ENCODE assay signal across 8 cellular contexts in the genomic region with DNA sequence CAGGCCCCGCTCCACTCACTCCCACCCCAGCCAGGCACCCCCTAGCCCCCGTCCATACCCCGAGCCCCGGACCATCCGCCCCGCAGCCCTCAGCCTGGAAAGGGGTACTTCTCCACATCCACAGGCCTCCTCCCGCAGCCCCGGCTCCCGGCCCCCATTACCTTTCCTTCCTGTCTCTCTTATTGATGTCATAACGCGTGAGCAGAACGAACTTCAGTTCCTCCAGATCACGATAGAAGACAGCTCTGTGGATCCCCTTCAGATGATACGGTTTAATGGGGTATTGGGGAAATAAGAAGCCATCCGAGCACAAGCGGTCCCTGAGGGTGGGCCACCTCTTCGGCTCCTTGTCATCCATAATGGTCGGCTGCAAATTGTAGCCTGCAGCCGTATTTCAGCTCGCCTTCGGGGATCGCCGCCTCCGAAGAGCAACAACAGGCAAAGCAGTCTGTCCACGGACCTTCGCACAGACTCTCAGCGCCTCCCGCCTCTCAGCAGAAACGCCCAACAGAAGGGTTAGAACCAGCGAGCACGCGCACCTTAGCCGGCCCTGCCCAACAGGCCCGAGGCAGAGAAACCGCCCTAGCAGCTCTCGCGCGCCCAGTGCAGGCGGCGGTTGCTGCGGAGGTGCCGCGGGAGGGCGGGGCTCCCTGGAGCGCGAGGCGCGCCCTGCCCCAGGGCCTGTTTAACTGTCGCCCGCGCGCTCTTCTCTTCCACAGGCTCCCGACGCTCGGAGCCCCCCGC. TPM values are rescaled to one million over a fixed set of nuclear protein-coding genes. Genes with fewer than 3 reads are reported as not detected.
DNase-seq lines count a peak whose midpoint lies in the region; ATAC-seq, FAIRE-seq and TF ChIP-seq lines count a peak whose summit lies in the region.
"Not testable (repeated sequence)": the region's sequence is repeated elsewhere in the genome, so short reads cannot be mapped to it uniquely, and the experiment has no call there.

A gene (minus strand): TSS at position 474 of the 744 bp plus-strand sequence. CDS start 116 bp downstream, at position 358.

- WGBS in lower leg skin, 2 donors, result 0% methylated on average over 19 to 22 of the region's 56 CpGs
- WGBS in small intestine, 3 donors, result 0 to 1% (median 0%) methylated on average over 22 to 31 of the region's 56 CpGs

- H3K27ac Mint-ChIP-seq in activated T-cell treated with anti-CD3 and anti-CD28 coated beads, Interleukin-2, amount 50 U/mL, for 72 hours, result peak within 1 kb of the TSS; percentile 98

- TF ChIP-seq POLR2A in GM19193 (IDR thresholded peaks at IDR 0.05; ENCODE audit: extremely low read depth, insufficient read depth, insufficient read length), result peak; percentile 35
- TF ChIP-seq POLR2A in lower leg skin (IDR thresholded peaks at IDR 0.05), result not testable (repeated sequence)

- not testable (repeated sequence) for H3K4me1 ChIP-seq in BE2C; NT2/D1 (ENCODE audit: insufficient read depth, insufficient read length); small intestine (ENCODE audit: control insufficient read depth in 2 of 2, insufficient read depth in 1 of 2, low read depth in 1 of 2, low read length in 1 of 2)

- peak within 1 kb of the TSS; percentile 84 to 85 for H3K27ac ChIP-seq in small intestine (ENCODE audit: low read depth in 1 of 2, low read length in 1 of 2)

- not testable (repeated sequence) for H3K4me1 Mint-ChIP-seq in activated T-cell treated with anti-CD3 and anti-CD28 coated beads, Interleukin-2, amount 50 U/mL, for 72 hours (ENCODE audit: low read depth)

- DNase-seq in BE2C; lower leg skin (ENCODE audit: low spot score in 2 of 2): not testable (repeated sequence)
- peak; percentile 6 for DNase-seq in NT2/D1 (ENCODE audit: low read depth, low spot score)
- DNase-seq in activated T-cell treated with anti-CD3 and anti-CD28 coated beads, Interleukin-2, amount 50 U/mL, for 72 hours, result peak; percentile 31 to 39
- DNase-seq in epithelial cell of esophagus (ENCODE audit: low read depth), result peak; percentile 41
- peak; percentile 55 for DNase-seq in small intestine

- not testable (repeated sequence) for TF ChIP-seq CTCF in BE2C (IDR thresholded peaks at IDR 0.05; ENCODE audit: low read depth, low read length); epithelial cell of esophagus (IDR thresholded peaks at IDR 0.05; ENCODE audit: insufficient read depth, low read depth, low read length, missing control alignments); lower leg skin (IDR thresholded peaks at IDR 0.05)

- not testable (repeated sequence) for H3K27me3 ChIP-seq in BE2C; NT2/D1 (ENCODE audit: insufficient read depth, insufficient read length); small intestine (ENCODE audit: control insufficient read depth in 2 of 2, insufficient read depth in 2 of 2, low read length in 2 of 2)

- H3K9me3 ChIP-seq in BE2C; NT2/D1 (ENCODE audit: insufficient read depth, low read length); small intestine (ENCODE audit: control insufficient read depth, low read depth): not testable (repeated sequence)

- peak within 1 kb of the TSS; percentile 95 to 99 for H3K4me3 Mint-ChIP-seq in activated T-cell treated with anti-CD3 and anti-CD28 coated beads, Interleukin-2, amount 50 U/mL, for 72 hours

- not testable (repeated sequence) for FAIRE-seq in small intestine (lab: Jason Lieb, UNC)

- not testable (repeated sequence) for H3K36me3 ChIP-seq in BE2C; NT2/D1 (ENCODE audit: insufficient read depth, insufficient read length, low read length); small intestine (ENCODE audit: control insufficient read depth in 2 of 2, insufficient read depth in 2 of 2, low read length in 2 of 2)

- H3K27me3 Mint-ChIP-seq in activated T-cell treated with anti-CD3 and anti-CD28 coated beads, Interleukin-2, amount 50 U/mL, for 72 hours (ENCODE audit: low read depth), result peaks cover 27% of the 10 kb centered on the region

- peak within 1 kb of the TSS; percentile 68 for H3K4me3 ChIP-seq in BE2C (ENCODE audit: low read depth, low read length)
- peak within 1 kb of the TSS; percentile 71 for H3K4me3 ChIP-seq in NT2/D1 (ENCODE audit: insufficient read length, low read depth)
- peak within 1 kb of the TSS; percentile 76 for H3K4me3 ChIP-seq in epithelial cell of esophagus (ENCODE audit: low read length)
- peak within 1 kb of the TSS; percentile 52 for H3K4me3 ChIP-seq in lower leg skin (ENCODE audit: low read depth, poor library complexity, severe bottlenecking)
- peak within 1 kb of the TSS; percentile 45 to 55 for H3K4me3 ChIP-seq in small intestine (ENCODE audit: low read depth in 1 of 2, low read length in 2 of 2)

- ATAC-seq in HG03025 (IDR thresholded peaks at IDR 0.05; ENCODE audit: low FRiP score, unreplicated experiment), result peak; percentile 86
- ATAC-seq in activated T-cell treated with anti-CD3 and anti-CD28 coated beads, Interleukin-2, amount 50 U/mL, for 72 hours (replicated peaks in 1 of 2), result peak; percentile 93 to 94

- H3K9me3 Mint-ChIP-seq in activated T-cell treated with anti-CD3 and anti-CD28 coated beads, Interleukin-2, amount 50 U/mL, for 72 hours, result not testable (repeated sequence)

- H3K36me3 Mint-ChIP-seq in activated T-cell treated with anti-CD3 and anti-CD28 coated beads, Interleukin-2, amount 50 U/mL, for 72 hours (ENCODE audit: insufficient read depth in 2 of 2), result not testable (repeated sequence)

- intact Hi-C loops in lower leg skin (cut with DNase I; ENCODE audit: low total_unique reads), result not testable (repeated sequence)

- H3K9ac ChIP-seq in NT2/D1 (ENCODE audit: insufficient read length, low read depth), result peak within 1 kb of the TSS; percentile 86

RNA-seq across cellular contexts. Expression of the gene that starts here (rescaled TPM):
- 2.2 TPM for polyA plus RNA-seq in BE2C (2012; ENCODE audit: insufficient read depth, insufficient read length, low read depth)
- total RNA-seq in activated T-cell treated with anti-CD3 and anti-CD28 coated beads, Interleukin-2, amount 50 U/mL, for 72 hours, result 10 to 100 TPM; 53.1 to 61.4 TPM
- 10 to 100 TPM; 15.4 to 29.7 (median 15.5) TPM for total RNA-seq in lower leg skin
- polyA plus RNA-seq in small intestine, result 1 to 10 TPM in 1 of 3 donors, under 1 TPM in 1, not detected in 1; 0.27 to 2.8 TPM
